Comparison of ENCODE assay signal across 12 cellular contexts in genomic region chr13:99526549-99526948, GRCh38. TPM values are rescaled to one million over a fixed set of nuclear protein-coding genes. Genes with fewer than 3 reads are reported as not detected.
A peak's percentile ranks its signal among the peaks of the same experiment; 100 is the strongest.
DNase-seq lines count a peak whose midpoint lies in the region; ATAC-seq, FAIRE-seq and TF ChIP-seq lines count a peak whose summit lies in the region.
"Had no signal": no experiment of that assay in that cellular context is flagged by ENCODE, and none has a peak within 500 bp of the region (broad histone marks: within the 10 kb centered on the region; RNA-seq: fewer than 3 reads in every experiment).

No MANE protein-coding gene starts in this region.

- H3K9me3 ChIP-seq in right lobe of liver (no peaks in the 10 kb centered on the region), kidney (ENCODE audit: control insufficient read depth in 1 of 2, low read length in 2 of 2) (no peaks in the 10 kb centered on the region), small intestine (ENCODE audit: control insufficient read depth, low read depth) (no peaks in the 10 kb centered on the region)

- H3K4me1 Mint-ChIP-seq in stimulated activated naive CD8-positive, alpha-beta T cell treated with anti-CD3 and anti-CD28 coated beads, Interleukin-15, Interleukin-2, amounts not matched to agents 100 ng/mL and 50 ng/mL, for 24 hours (ENCODE audit: low read depth) = peaks cover 36% of the 10 kb centered on the region
- H3K4me1 Mint-ChIP-seq in stimulated activated naive CD8-positive, alpha-beta T cell treated with anti-CD3 and anti-CD28 coated beads, Interleukin-15, amount 100 ng/mL, for 72 hours = peaks cover 42% of the 10 kb centered on the region
- peaks cover 36% of the 10 kb centered on the region for H3K4me1 Mint-ChIP-seq in activated T-helper 1 cell treated with anti-CD3 and anti-CD28 coated beads, Interleukin-12 subunit alpha, Interleukin-12 subunit beta, Interleukin-2, Interleukin-4 antibody, amounts not matched to agents 30 ng/mL and 10 ng/mL and 1 ng/mL, durations not matched to agents 14 hours and 24 hours and 36 hours (ENCODE audit: low read depth)

- ATAC-seq in stimulated activated naive CD8-positive, alpha-beta T cell treated with anti-CD3 and anti-CD28 coated beads, Interleukin-15, amount 100 ng/mL, for 72 hours = no peak
- ATAC-seq in right lobe of liver (peak; percentile 78 to 90 (median 82)), HG02970 (IDR thresholded peaks at IDR 0.05; ENCODE audit: low FRiP score, unreplicated experiment) (no peak)

- intact Hi-C loops in activated T-helper 1 cell treated with anti-CD3 and anti-CD28 coated beads, Interleukin-12 subunit alpha, Interleukin-12 subunit beta, Interleukin-2, Interleukin-4 antibody, amounts not matched to agents 30 ng/mL and 10 ng/mL and 1 ng/mL, durations not matched to agents 14 hours and 24 hours and 36 hours (cut with micrococcal nuclease) = loop anchor here (2.0 to 5.0 kb wide), 2 partner anchors 16 to 86 kb away; no protein-coding TSS in a partner anchor
- intact Hi-C loops in right lobe of liver (cut with DNase I) (no loop called here), kidney (cut with DNase I) (no loop called here)

- H3K4me1 ChIP-seq in right lobe of liver = peaks cover 0 to 10% (median 0%) of the 10 kb centered on the region in 4 donors
- H3K4me1 ChIP-seq in kidney (ENCODE audit: control insufficient read depth in 1 of 2, insufficient read depth in 1 of 2, low read depth in 1 of 2, low read length in 2 of 2) = no peaks in the 10 kb centered on the region
- no peaks in the 10 kb centered on the region for H3K4me1 ChIP-seq in small intestine (ENCODE audit: control insufficient read depth in 2 of 2, insufficient read depth in 1 of 2, low read depth in 1 of 2, low read length in 1 of 2)

- FAIRE-seq in kidney (lab: Jason Lieb, UNC) (no peak), small intestine (lab: Jason Lieb, UNC) (no peak)

- DNase-seq in stimulated activated naive CD8-positive, alpha-beta T cell treated with anti-CD3 and anti-CD28 coated beads, Interleukin-15, amount 100 ng/mL, for 72 hours = no peak
- no peak for DNase-seq in activated T-helper 1 cell treated with anti-CD3 and anti-CD28 coated beads, Interleukin-12 subunit alpha, Interleukin-12 subunit beta, Interleukin-2, Interleukin-4 antibody, amounts not matched to agents 30 ng/mL and 10 ng/mL and 1 ng/mL, durations not matched to agents 14 hours and 24 hours and 36 hours (ENCODE audit: low spot score)
- DNase-seq in right lobe of liver = peak; percentile 25 to 64 (median 55)
- no peak for DNase-seq in DMS79 (lab: John Stamatoyannopoulos, UW)
- DNase-seq in kidney = no peak
- DNase-seq in small intestine = no peak
- DNase-seq: activated gamma-delta T cell treated with Interleukin-2 at 50 U/mL for 16 hours, NCI-H1105, NCI-H2171 treated with DMSO at 0.1 percent for 48 hours had no signal

- peaks cover under 1 to 19% (median 4%) of the 10 kb centered on the region in 4 donors for H3K36me3 ChIP-seq in right lobe of liver
- H3K36me3 ChIP-seq in kidney (ENCODE audit: control insufficient read depth in 1 of 2, insufficient read depth in 2 of 2, low read length in 2 of 2) = peaks cover 18 to 38% of the 10 kb centered on the region in 2 donors
- peaks cover 9% of the 10 kb centered on the region in 2 donors for H3K36me3 ChIP-seq in small intestine (ENCODE audit: control insufficient read depth in 2 of 2, insufficient read depth in 2 of 2, low read length in 2 of 2)

- WGBS in right lobe of liver (ENCODE audit: insufficient coverage, low coverage, low lambda C conversion rate, missing lambda C conversion rate) = 25% methylated on average over 5 of the region's 7 CpGs
- 75 to 80% (median 78%) methylated on average over 7 of the region's 7 CpGs for WGBS in small intestine, 3 donors

- peak in 3 of 4 donors; percentile 8 to 43 (median 26) for TF ChIP-seq CTCF in right lobe of liver (IDR thresholded peaks at IDR 0.05)
- TF ChIP-seq CTCF in kidney (IDR thresholded peaks at IDR 0.05; ENCODE audit: borderline replicate concordance, extremely low read depth, insufficient read depth) = no peak

- H3K36me3 Mint-ChIP-seq in stimulated activated naive CD8-positive, alpha-beta T cell treated with anti-CD3 and anti-CD28 coated beads, Interleukin-15, Interleukin-2, amounts not matched to agents 100 ng/mL and 50 ng/mL, for 24 hours (ENCODE audit: low read depth) = peaks cover 70% of the 10 kb centered on the region
- peaks cover 38% of the 10 kb centered on the region for H3K36me3 Mint-ChIP-seq in activated T-helper 1 cell treated with anti-CD3 and anti-CD28 coated beads, Interleukin-12 subunit alpha, Interleukin-12 subunit beta, Interleukin-2, Interleukin-4 antibody, amounts not matched to agents 30 ng/mL and 10 ng/mL and 1 ng/mL, durations not matched to agents 14 hours and 24 hours and 36 hours (ENCODE audit: low read depth)

- H3K27me3 Mint-ChIP-seq in stimulated activated naive CD8-positive, alpha-beta T cell treated with anti-CD3 and anti-CD28 coated beads, Interleukin-15, Interleukin-2, amounts not matched to agents 100 ng/mL and 50 ng/mL, for 24 hours = no peaks in the 10 kb centered on the region
- no peaks in the 10 kb centered on the region for H3K27me3 Mint-ChIP-seq in stimulated activated naive CD8-positive, alpha-beta T cell treated with anti-CD3 and anti-CD28 coated beads, Interleukin-15, amount 100 ng/mL, for 72 hours
- no peaks in the 10 kb centered on the region for H3K27me3 Mint-ChIP-seq in activated T-helper 1 cell treated with anti-CD3 and anti-CD28 coated beads, Interleukin-12 subunit alpha, Interleukin-12 subunit beta, Interleukin-2, Interleukin-4 antibody, amounts not matched to agents 30 ng/mL and 10 ng/mL and 1 ng/mL, durations not matched to agents 14 hours and 24 hours and 36 hours (ENCODE audit: insufficient read depth)

- no peak overlapping the region for H3K9ac ChIP-seq in kidney (ENCODE audit: low read length in 2 of 2)

- peak overlapping the region in 1 of 3 donors; percentile 59 for H3K27ac ChIP-seq in right lobe of liver
- no peak overlapping the region for H3K27ac ChIP-seq in kidney (ENCODE audit: low read depth in 2 of 2, low read length in 2 of 2)
- no peak overlapping the region for H3K27ac ChIP-seq in small intestine (ENCODE audit: low read depth in 1 of 2, low read length in 1 of 2)
- H3K27ac ChIP-seq: RWPE1 had no signal

- H3K27ac Mint-ChIP-seq in stimulated activated naive CD8-positive, alpha-beta T cell treated with anti-CD3 and anti-CD28 coated beads, Interleukin-15, Interleukin-2, amounts not matched to agents 100 ng/mL and 50 ng/mL, for 24 hours = peak overlapping the region; percentile 42
- H3K27ac Mint-ChIP-seq in stimulated activated naive CD8-positive, alpha-beta T cell treated with anti-CD3 and anti-CD28 coated beads, Interleukin-15, amount 100 ng/mL, for 72 hours = peak overlapping the region in 1 of 2 donors; percentile 2
- no peak overlapping the region for H3K27ac Mint-ChIP-seq in activated T-helper 1 cell treated with anti-CD3 and anti-CD28 coated beads, Interleukin-12 subunit alpha, Interleukin-12 subunit beta, Interleukin-2, Interleukin-4 antibody, amounts not matched to agents 30 ng/mL and 10 ng/mL and 1 ng/mL, durations not matched to agents 14 hours and 24 hours and 36 hours

- no peak overlapping the region for H3K4me3 Mint-ChIP-seq in stimulated activated naive CD8-positive, alpha-beta T cell treated with anti-CD3 and anti-CD28 coated beads, Interleukin-15, Interleukin-2, amounts not matched to agents 100 ng/mL and 50 ng/mL, for 24 hours
- H3K4me3 Mint-ChIP-seq in stimulated activated naive CD8-positive, alpha-beta T cell treated with anti-CD3 and anti-CD28 coated beads, Interleukin-15, amount 100 ng/mL, for 72 hours = no peak overlapping the region
- peak overlapping the region; percentile 12 for H3K4me3 Mint-ChIP-seq in activated T-helper 1 cell treated with anti-CD3 and anti-CD28 coated beads, Interleukin-12 subunit alpha, Interleukin-12 subunit beta, Interleukin-2, Interleukin-4 antibody, amounts not matched to agents 30 ng/mL and 10 ng/mL and 1 ng/mL, durations not matched to agents 14 hours and 24 hours and 36 hours

- H3K27me3 ChIP-seq in right lobe of liver = no peaks in the 10 kb centered on the region
- H3K27me3 ChIP-seq in small intestine (ENCODE audit: control insufficient read depth in 2 of 2, insufficient read depth in 2 of 2, low read length in 2 of 2) = no peaks in the 10 kb centered on the region

- peaks cover 5% of the 10 kb centered on the region for H3K9me3 Mint-ChIP-seq in stimulated activated naive CD8-positive, alpha-beta T cell treated with anti-CD3 and anti-CD28 coated beads, Interleukin-15, Interleukin-2, amounts not matched to agents 100 ng/mL and 50 ng/mL, for 24 hours
- no peaks in the 10 kb centered on the region for H3K9me3 Mint-ChIP-seq in stimulated activated naive CD8-positive, alpha-beta T cell treated with anti-CD3 and anti-CD28 coated beads, Interleukin-15, amount 100 ng/mL, for 72 hours
- H3K9me3 Mint-ChIP-seq in activated T-helper 1 cell treated with anti-CD3 and anti-CD28 coated beads, Interleukin-12 subunit alpha, Interleukin-12 subunit beta, Interleukin-2, Interleukin-4 antibody, amounts not matched to agents 30 ng/mL and 10 ng/mL and 1 ng/mL, durations not matched to agents 14 hours and 24 hours and 36 hours = no peaks in the 10 kb centered on the region

- no peak for TF ChIP-seq POLR2A in right lobe of liver (IDR thresholded peaks at IDR 0.05)

- no peak overlapping the region for H3K4me3 ChIP-seq in right lobe of liver
- no peak overlapping the region for H3K4me3 ChIP-seq in kidney (ENCODE audit: low read length in 2 of 2)
- no peak overlapping the region for H3K4me3 ChIP-seq in small intestine (ENCODE audit: low read depth in 1 of 2, low read length in 2 of 2)

RNA-seq across cellular contexts. Expression of gene TM9SF2, which starts 25.3 kb away (rescaled TPM):
- total RNA-seq in activated T-helper 1 cell treated with anti-CD3 and anti-CD28 coated beads, Interleukin-12 subunit alpha, Interleukin-12 subunit beta, Interleukin-2, Interleukin-4 antibody, amounts not matched to agents 30 ng/mL and 10 ng/mL and 1 ng/mL, durations not matched to agents 14 hours and 24 hours and 36 hours = 59.1 and 62.6 TPM in 2 replicates
- total RNA-seq in right lobe of liver (100 to 1,000 TPM in 1 of 6 experiments, 10 to 100 TPM in 5; 83.6 to 102 (median 92.2) TPM), kidney (144 TPM)
- polyA plus RNA-seq in kidney (ENCODE audit: insufficient read depth, low read depth, low replicate concordance) (88.3 TPM), small intestine (100 to 1,000 TPM in 1 of 3 donors, 10 to 100 TPM in 2; 35.6 to 144 (median 40.8) TPM)

Comparison
In these comparisons a context has a peak if more than half of its experiments do, and no peak if none do; other contexts are left out.
1. ATAC-seq: peak in right lobe of liver (4 of 4); none in stimulated activated naive CD8-positive, alpha-beta T cell treated with anti-CD3 and anti-CD28 coated beads, Interleukin-15, amount 100 ng/mL, for 72 hours (single experiment) and HG02970 (single experiment).
2. DNase-seq: peak in right lobe of liver (3 of 3); none in stimulated activated naive CD8-positive, alpha-beta T cell treated with anti-CD3 and anti-CD28 coated beads, Interleukin-15, amount 100 ng/mL, for 72 hours (0 of 2), activated T-helper 1 cell treated with anti-CD3 and anti-CD28 coated beads, Interleukin-12 subunit alpha, Interleukin-12 subunit beta, Interleukin-2, Interleukin-4 antibody, amounts not matched to agents 30 ng/mL and 10 ng/mL and 1 ng/mL, durations not matched to agents 14 hours and 24 hours and 36 hours (single experiment), DMS79 (single experiment), kidney (single experiment) and small intestine (single experiment).